1 cellular context compared by ENCODE assay signal in genomic region chr12:57088442-57089258, GRCh38.
TF ChIP-seq lines count a peak whose summit lies in the region.

NAB2 (plus strand) TSS chr12:57089114; CDS start chr12:57089272, 158 bp downstream.

TF ChIP-seq in GM12878, 131 proteins besides CTCF, POLR2A, EP300 and RAD21 (continued from another document and continues in another):
- TF ChIP-seq IKZF1 (conservative IDR thresholded peaks at IDR 0.05) (peak; percentile 90), CHD1 (IDR thresholded peaks at IDR 0.05; ENCODE audit: low read depth, low read length) (no peak; the same call in 1 of the 2 replicates), NR2C2 (IDR thresholded peaks at IDR 0.05; ENCODE audit: borderline replicate concordance, control insufficient read depth, insufficient read length, low read depth) (no peak), DPF2 (IDR thresholded peaks at IDR 0.05) (no peak; the same call in none of the 2 replicates), SUZ12 (IDR thresholded peaks at IDR 0.05; ENCODE audit: unreplicated experiment) (no peak), NFIC (IDR thresholded peaks at IDR 0.05; ENCODE audit: low read depth, low read length) (no peak), TCF12 (IDR thresholded peaks at IDR 0.05; ENCODE audit: low read depth, low read length) (0 out of 2 replicates have a peak, but pooled peaks have one; percentile 51), JUNB (IDR thresholded peaks at IDR 0.05) (no peak), GABPA (IDR thresholded peaks at IDR 0.05; ENCODE audit: low read depth) (no peak), IKZF2 (IDR thresholded peaks at IDR 0.05) (peak; percentile 68 to 75; a peak in 3 of 4 replicates), LARP7 (IDR thresholded peaks at IDR 0.05) (peak; percentile 56; the same call in 1 of the 2 replicates), RFX5 (IDR thresholded peaks at IDR 0.05; ENCODE audit: low read depth, low read length) (no peak), ZBTB4 (CRISPR knock-in tag; IDR thresholded peaks at IDR 0.05) (peak; percentile 73), POU2F2 (IDR thresholded peaks at IDR 0.05; ENCODE audit: borderline replicate concordance, low read depth, low read length) (peak; percentile 70), MAX (IDR thresholded peaks at IDR 0.05; ENCODE audit: low read depth, low read length) (peak; percentile 92), ZNF217 (IDR thresholded peaks at IDR 0.05) (no peak), NR2F1 (conservative IDR thresholded peaks at IDR 0.05) (no peak), STAT3 (IDR thresholded peaks at IDR 0.05; ENCODE audit: low read depth, low read length) (no peak), RELA (IDR thresholded peaks at IDR 0.05; ENCODE audit: borderline replicate concordance, partially characterized antibody) (no peak), POLR2AphosphoS5 (IDR thresholded peaks at IDR 0.05; ENCODE audit: low read length) (peak; percentile 92), BRCA1 (IDR thresholded peaks at IDR 0.05; ENCODE audit: low read depth, low read length) (no peak), SMAD5 (IDR thresholded peaks at IDR 0.05; ENCODE audit: low read depth) (no peak), RAD51 (IDR thresholded peaks at IDR 0.05) (peak; percentile 73), SMAD1 (IDR thresholded peaks at IDR 0.05; ENCODE audit: low read depth, partially characterized antibody) (no peak), USF1 (IDR thresholded peaks at IDR 0.05; ENCODE audit: borderline replicate concordance, extremely low read length, insufficient read depth, low read depth, low read length) (peak; percentile 76), SRF (IDR thresholded peaks at IDR 0.05; ENCODE audit: low read depth in 2 of 2, low read length in 2 of 2) (no peak), ZNF24 (IDR thresholded peaks at IDR 0.05) (no peak), ESRRA (IDR thresholded peaks at IDR 0.05; ENCODE audit: low read length) (no peak), IRF5 (IDR thresholded peaks at IDR 0.05; ENCODE audit: borderline replicate concordance) (no peak), FOXK2 (IDR thresholded peaks at IDR 0.05) (no peak), HDAC2 (IDR thresholded peaks at IDR 0.05) (no peak), FOXM1 (IDR thresholded peaks at IDR 0.05; ENCODE audit: low read depth, low read length) (no peak), SP1 (IDR thresholded peaks at IDR 0.05; ENCODE audit: low read depth, low read length) (peak; percentile 68), SIX5 (IDR thresholded peaks at IDR 0.05; ENCODE audit: low read depth, low read length, severe bottlenecking) (no peak), ZBED1 (IDR thresholded peaks at IDR 0.05; ENCODE audit: borderline replicate concordance) (peak; percentile 57; the same call in 1 of the 2 replicates), MYC (IDR thresholded peaks at IDR 0.05; ENCODE audit: insufficient read depth, insufficient read length, insufficient replicate concordance, low read length, severe bottlenecking) (peak; percentile 37), CHD2 (IDR thresholded peaks at IDR 0.05; ENCODE audit: borderline replicate concordance, low read depth, low read length) (peak; percentile 45; the same call in 1 of the 2 replicates), SUPT20H (IDR thresholded peaks at IDR 0.05; ENCODE audit: borderline replicate concordance, control insufficient read depth, low read depth, low read length) (no peak), POLR2AphosphoS2 (IDR thresholded peaks at IDR 0.05; ENCODE audit: low read depth, low read length) (no peak), MLLT1 (IDR thresholded peaks at IDR 0.05) (peak; percentile 88), CBFB (IDR thresholded peaks at IDR 0.05; ENCODE audit: low read depth) (peak; percentile 28; the same call in 1 of the 2 replicates), MXI1 (IDR thresholded peaks at IDR 0.05; ENCODE audit: low read depth, low read length) (peak; percentile 85), TCF3 (IDR thresholded peaks at IDR 0.05; ENCODE audit: borderline replicate concordance, insufficient read depth, low read depth, low read length) (peak; percentile 57; the same call in 1 of the 2 replicates), NR2C1 (IDR thresholded peaks at IDR 0.05) (no peak), ZNF207 (IDR thresholded peaks at IDR 0.05; ENCODE audit: borderline replicate concordance) (no peak)
- TF ChIP-seq, protein P1, sequence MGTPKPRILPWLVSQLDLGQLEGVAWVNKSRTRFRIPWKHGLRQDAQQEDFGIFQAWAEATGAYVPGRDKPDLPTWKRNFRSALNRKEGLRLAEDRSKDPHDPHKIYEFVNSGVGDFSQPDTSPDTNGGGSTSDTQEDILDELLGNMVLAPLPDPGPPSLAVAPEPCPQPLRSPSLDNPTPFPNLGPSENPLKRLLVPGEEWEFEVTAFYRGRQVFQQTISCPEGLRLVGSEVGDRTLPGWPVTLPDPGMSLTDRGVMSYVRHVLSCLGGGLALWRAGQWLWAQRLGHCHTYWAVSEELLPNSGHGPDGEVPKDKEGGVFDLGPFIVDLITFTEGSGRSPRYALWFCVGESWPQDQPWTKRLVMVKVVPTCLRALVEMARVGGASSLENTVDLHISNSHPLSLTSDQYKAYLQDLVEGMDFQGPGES (IDR thresholded peaks at IDR 0.05): no peak
- TF ChIP-seq, protein P2, sequence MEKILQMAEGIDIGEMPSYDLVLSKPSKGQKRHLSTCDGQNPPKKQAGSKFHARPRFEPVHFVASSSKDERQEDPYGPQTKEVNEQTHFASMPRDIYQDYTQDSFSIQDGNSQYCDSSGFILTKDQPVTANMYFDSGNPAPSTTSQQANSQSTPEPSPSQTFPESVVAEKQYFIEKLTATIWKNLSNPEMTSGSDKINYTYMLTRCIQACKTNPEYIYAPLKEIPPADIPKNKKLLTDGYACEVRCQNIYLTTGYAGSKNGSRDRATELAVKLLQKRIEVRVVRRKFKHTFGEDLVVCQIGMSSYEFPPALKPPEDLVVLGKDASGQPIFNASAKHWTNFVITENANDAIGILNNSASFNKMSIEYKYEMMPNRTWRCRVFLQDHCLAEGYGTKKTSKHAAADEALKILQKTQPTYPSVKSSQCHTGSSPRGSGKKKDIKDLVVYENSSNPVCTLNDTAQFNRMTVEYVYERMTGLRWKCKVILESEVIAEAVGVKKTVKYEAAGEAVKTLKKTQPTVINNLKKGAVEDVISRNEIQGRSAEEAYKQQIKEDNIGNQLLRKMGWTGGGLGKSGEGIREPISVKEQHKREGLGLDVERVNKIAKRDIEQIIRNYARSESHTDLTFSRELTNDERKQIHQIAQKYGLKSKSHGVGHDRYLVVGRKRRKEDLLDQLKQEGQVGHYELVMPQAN (conservative IDR thresholded peaks at IDR 0.05): peak; percentile 68
- TF ChIP-seq, protein P3, sequence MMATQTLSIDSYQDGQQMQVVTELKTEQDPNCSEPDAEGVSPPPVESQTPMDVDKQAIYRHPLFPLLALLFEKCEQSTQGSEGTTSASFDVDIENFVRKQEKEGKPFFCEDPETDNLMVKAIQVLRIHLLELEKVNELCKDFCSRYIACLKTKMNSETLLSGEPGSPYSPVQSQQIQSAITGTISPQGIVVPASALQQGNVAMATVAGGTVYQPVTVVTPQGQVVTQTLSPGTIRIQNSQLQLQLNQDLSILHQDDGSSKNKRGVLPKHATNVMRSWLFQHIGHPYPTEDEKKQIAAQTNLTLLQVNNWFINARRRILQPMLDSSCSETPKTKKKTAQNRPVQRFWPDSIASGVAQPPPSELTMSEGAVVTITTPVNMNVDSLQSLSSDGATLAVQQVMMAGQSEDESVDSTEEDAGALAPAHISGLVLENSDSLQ (IDR thresholded peaks at IDR 0.05): no peak; the same call in 1 of the 2 replicates
- TF ChIP-seq, protein P4, sequence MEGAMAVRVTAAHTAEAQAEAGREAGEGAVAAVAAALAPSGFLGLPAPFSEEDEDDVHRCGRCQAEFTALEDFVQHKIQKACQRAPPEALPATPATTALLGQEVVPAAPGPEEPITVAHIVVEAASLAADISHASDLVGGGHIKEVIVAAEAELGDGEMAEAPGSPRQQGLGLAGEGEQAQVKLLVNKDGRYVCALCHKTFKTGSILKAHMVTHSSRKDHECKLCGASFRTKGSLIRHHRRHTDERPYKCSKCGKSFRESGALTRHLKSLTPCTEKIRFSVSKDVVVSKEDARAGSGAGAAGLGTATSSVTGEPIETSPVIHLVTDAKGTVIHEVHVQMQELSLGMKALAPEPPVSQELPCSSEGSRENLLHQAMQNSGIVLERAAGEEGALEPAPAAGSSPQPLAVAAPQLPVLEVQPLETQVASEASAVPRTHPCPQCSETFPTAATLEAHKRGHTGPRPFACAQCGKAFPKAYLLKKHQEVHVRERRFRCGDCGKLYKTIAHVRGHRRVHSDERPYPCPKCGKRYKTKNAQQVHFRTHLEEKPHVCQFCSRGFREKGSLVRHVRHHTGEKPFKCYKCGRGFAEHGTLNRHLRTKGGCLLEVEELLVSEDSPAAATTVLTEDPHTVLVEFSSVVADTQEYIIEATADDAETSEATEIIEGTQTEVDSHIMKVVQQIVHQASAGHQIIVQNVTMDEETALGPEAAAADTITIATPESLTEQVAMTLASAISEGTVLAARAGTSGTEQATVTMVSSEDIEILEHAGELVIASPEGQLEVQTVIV (IDR thresholded peaks at IDR 0.05; ENCODE audit: borderline replicate concordance, partially characterized antibody): no peak
- TF ChIP-seq, protein P5, sequence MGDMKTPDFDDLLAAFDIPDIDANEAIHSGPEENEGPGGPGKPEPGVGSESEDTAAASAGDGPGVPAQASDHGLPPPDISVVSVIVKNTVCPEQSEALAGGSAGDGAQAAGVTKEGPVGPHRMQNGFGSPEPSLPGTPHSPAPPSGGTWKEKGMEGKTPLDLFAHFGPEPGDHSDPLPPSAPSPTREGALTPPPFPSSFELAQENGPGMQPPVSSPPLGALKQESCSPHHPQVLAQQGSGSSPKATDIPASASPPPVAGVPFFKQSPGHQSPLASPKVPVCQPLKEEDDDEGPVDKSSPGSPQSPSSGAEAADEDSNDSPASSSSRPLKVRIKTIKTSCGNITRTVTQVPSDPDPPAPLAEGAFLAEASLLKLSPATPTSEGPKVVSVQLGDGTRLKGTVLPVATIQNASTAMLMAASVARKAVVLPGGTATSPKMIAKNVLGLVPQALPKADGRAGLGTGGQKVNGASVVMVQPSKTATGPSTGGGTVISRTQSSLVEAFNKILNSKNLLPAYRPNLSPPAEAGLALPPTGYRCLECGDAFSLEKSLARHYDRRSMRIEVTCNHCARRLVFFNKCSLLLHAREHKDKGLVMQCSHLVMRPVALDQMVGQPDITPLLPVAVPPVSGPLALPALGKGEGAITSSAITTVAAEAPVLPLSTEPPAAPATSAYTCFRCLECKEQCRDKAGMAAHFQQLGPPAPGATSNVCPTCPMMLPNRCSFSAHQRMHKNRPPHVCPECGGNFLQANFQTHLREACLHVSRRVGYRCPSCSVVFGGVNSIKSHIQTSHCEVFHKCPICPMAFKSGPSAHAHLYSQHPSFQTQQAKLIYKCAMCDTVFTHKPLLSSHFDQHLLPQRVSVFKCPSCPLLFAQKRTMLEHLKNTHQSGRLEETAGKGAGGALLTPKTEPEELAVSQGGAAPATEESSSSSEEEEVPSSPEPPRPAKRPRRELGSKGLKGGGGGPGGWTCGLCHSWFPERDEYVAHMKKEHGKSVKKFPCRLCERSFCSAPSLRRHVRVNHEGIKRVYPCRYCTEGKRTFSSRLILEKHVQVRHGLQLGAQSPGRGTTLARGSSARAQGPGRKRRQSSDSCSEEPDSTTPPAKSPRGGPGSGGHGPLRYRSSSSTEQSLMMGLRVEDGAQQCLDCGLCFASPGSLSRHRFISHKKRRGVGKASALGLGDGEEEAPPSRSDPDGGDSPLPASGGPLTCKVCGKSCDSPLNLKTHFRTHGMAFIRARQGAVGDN (IDR thresholded peaks at IDR 0.05): peak; percentile 77
